1 cellular context compared by ENCODE assay signal in the genomic region with DNA sequence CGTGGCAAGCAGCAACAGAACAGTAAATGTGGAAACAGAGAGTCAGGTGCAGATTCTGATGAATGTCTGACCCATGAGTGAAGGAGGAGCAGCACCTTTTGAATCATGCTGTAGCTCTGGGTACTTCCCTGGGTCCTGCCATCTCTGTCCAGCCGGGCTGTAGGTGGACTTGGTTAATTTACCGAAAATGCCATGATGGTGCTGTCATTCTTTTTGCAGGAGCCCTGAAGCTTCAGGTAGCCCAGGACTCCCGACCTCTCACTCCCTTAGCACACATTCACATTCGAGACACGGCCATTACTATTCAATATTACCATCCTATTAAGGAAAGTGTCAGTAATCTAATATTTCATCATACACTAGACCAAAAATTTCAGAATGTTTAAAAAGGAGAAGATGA.
TF ChIP-seq lines count a peak whose summit lies in the region.

No MANE protein-coding gene starts in this region.

TF ChIP-seq in HCT116, 20 proteins besides CTCF, POLR2A, EP300 and RAD21 (continued from another document):
- TF ChIP-seq, protein P1, sequence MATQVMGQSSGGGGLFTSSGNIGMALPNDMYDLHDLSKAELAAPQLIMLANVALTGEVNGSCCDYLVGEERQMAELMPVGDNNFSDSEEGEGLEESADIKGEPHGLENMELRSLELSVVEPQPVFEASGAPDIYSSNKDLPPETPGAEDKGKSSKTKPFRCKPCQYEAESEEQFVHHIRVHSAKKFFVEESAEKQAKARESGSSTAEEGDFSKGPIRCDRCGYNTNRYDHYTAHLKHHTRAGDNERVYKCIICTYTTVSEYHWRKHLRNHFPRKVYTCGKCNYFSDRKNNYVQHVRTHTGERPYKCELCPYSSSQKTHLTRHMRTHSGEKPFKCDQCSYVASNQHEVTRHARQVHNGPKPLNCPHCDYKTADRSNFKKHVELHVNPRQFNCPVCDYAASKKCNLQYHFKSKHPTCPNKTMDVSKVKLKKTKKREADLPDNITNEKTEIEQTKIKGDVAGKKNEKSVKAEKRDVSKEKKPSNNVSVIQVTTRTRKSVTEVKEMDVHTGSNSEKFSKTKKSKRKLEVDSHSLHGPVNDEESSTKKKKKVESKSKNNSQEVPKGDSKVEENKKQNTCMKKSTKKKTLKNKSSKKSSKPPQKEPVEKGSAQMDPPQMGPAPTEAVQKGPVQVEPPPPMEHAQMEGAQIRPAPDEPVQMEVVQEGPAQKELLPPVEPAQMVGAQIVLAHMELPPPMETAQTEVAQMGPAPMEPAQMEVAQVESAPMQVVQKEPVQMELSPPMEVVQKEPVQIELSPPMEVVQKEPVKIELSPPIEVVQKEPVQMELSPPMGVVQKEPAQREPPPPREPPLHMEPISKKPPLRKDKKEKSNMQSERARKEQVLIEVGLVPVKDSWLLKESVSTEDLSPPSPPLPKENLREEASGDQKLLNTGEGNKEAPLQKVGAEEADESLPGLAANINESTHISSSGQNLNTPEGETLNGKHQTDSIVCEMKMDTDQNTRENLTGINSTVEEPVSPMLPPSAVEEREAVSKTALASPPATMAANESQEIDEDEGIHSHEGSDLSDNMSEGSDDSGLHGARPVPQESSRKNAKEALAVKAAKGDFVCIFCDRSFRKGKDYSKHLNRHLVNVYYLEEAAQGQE (IDR thresholded peaks at IDR 0.05; ENCODE audit: low read depth), result no peak
- TF ChIP-seq SIN3A (IDR thresholded peaks at IDR 0.05; ENCODE audit: low read depth) (no peak), ZFX (IDR thresholded peaks at IDR 0.05) (no peak), ATF3 (IDR thresholded peaks at IDR 0.05) (no peak), SRF (IDR thresholded peaks at IDR 0.05; ENCODE audit: low read depth) (no peak), ZBTB33 (IDR thresholded peaks at IDR 0.05; ENCODE audit: extremely low read depth, insufficient replicate concordance, low read length) (no peak), EGR1 (IDR thresholded peaks at IDR 0.05; ENCODE audit: low read depth) (no peak), ELF1 (IDR thresholded peaks at IDR 0.05; ENCODE audit: borderline replicate concordance, low read depth) (no peak), YY1 (IDR thresholded peaks at IDR 0.05; ENCODE audit: extremely low read depth, insufficient replicate concordance, low read depth, low read length) (no peak), EZH2phosphoT487 (IDR thresholded peaks at IDR 0.05; ENCODE audit: borderline replicate concordance) (no peak), POLR2AphosphoS5 (IDR thresholded peaks at IDR 0.05; ENCODE audit: low read depth, low read length) (no peak), EZH2 (IDR thresholded peaks at IDR 0.05) (no peak), TCF7L2 (IDR thresholded peaks at IDR 0.05; ENCODE audit: borderline replicate concordance, extremely low read depth, insufficient read depth, insufficient read length) (no peak), CBX3 (IDR thresholded peaks at IDR 0.05; ENCODE audit: low read depth) (no peak), CEBPB (IDR thresholded peaks at IDR 0.05; ENCODE audit: low read depth) (no peak), ZNF274 (IDR thresholded peaks at IDR 0.05; ENCODE audit: low read depth, low read length) (no peak)
- TF ChIP-seq, protein P2, sequence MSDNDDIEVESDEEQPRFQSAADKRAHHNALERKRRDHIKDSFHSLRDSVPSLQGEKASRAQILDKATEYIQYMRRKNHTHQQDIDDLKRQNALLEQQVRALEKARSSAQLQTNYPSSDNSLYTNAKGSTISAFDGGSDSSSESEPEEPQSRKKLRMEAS (IDR thresholded peaks at IDR 0.05), result no peak
